ENCODE assay signal across 25 cellular contexts in genomic region chr12:111295176-111295575, GRCh38.
DNase-seq lines count a peak whose midpoint lies in the region; ATAC-seq, FAIRE-seq and TF ChIP-seq lines count a peak whose summit lies in the region.
"Had no signal": no experiment of that assay in that cellular context is flagged by ENCODE, and none has a peak within 500 bp of the region (broad histone marks: within the 10 kb centered on the region; RNA-seq: fewer than 3 reads in every experiment).

No MANE protein-coding gene starts in this region.

- no peak overlapping the region for H3K4me3 Mint-ChIP-seq in endodermal cell
- H3K4me3 Mint-ChIP-seq: CD14-positive monocyte; CD4-positive, alpha-beta T cell; CD8-positive, alpha-beta memory T cell; GM23338 had no signal

- H3K14ac ChIP-seq in neuronal stem cell (ENCODE audit: low read length) = no peak overlapping the region

- no peak overlapping the region for H2BK120ac ChIP-seq in neuronal stem cell (ENCODE audit: low read depth, low read length)

- H3K9ac ChIP-seq in Karpas-422 (ENCODE audit: low read length) (no peak overlapping the region), endodermal cell (ENCODE audit: extremely low read depth, low read length, poor library complexity, severe bottlenecking) (no peak overlapping the region), neuronal stem cell (ENCODE audit: low read depth, low read length, poor library complexity) (peak overlapping the region; percentile 50)

- 76 to 80% methylated on average over 10 of the region's 10 CpGs for WGBS in endodermal cell (ENCODE audit: insufficient coverage in 1 of 2, insufficient read length in 1 of 2), 2 experiments
- WGBS in neuronal stem cell (ENCODE audit: extremely low coverage in 2 of 2, insufficient read length in 2 of 2, insufficient replicate concordance in 1 of 2), 2 donors = no CpG with 5 or more reads among the region's 10 CpGs

- H3K4me2 ChIP-seq in Karpas-422 (ENCODE audit: low read depth, low read length, poor library complexity, severe bottlenecking) = no peak overlapping the region
- H3K4me2 ChIP-seq in neuronal stem cell (ENCODE audit: insufficient read depth, low read length, poor library complexity, severe bottlenecking) = no peak overlapping the region
- H3K4me2 ChIP-seq: A549, GM23338 had no signal

- no peaks in the 10 kb centered on the region for H3K36me3 ChIP-seq in H7 (replicated peaks; ENCODE audit: control insufficient read depth, insufficient read depth, low read length)
- no peaks in the 10 kb centered on the region for H3K36me3 ChIP-seq in Karpas-422 (ENCODE audit: insufficient read depth, low read length)
- H3K36me3 ChIP-seq in endodermal cell (ENCODE audit: control insufficient read depth, insufficient read depth, low read length) = peaks cover 10% of the 10 kb centered on the region
- H3K36me3 ChIP-seq in neuronal stem cell (replicated peaks in 1 of 2; ENCODE audit: control insufficient read depth in 2 of 2, insufficient read depth in 2 of 2, low read length in 2 of 2) = no peaks in the 10 kb centered on the region
- H3K36me3 ChIP-seq: BE2C had no signal

- no peaks in the 10 kb centered on the region for H3K79me1 ChIP-seq in neuronal stem cell (ENCODE audit: low read depth, low read length)

- H3K27ac Mint-ChIP-seq in endodermal cell = peak overlapping the region; percentile 46
- H3K27ac Mint-ChIP-seq: CD14-positive monocyte; CD4-positive, alpha-beta T cell; CD8-positive, alpha-beta memory T cell; GM23338 had no signal

- H2BK12ac ChIP-seq in neuronal stem cell (ENCODE audit: low read length) = no peak overlapping the region

- peak overlapping the region; percentile 55 for H3K18ac ChIP-seq in neuronal stem cell (ENCODE audit: low read length)

- H2AFZ ChIP-seq in Karpas-422 (ENCODE audit: low read length) (no peak overlapping the region), neuronal stem cell (ENCODE audit: low read length) (no peak overlapping the region)
- H2AFZ ChIP-seq: GM23338 had no signal

- peaks cover 7% of the 10 kb centered on the region for H3K4me1 Mint-ChIP-seq in endodermal cell
- H3K4me1 Mint-ChIP-seq: CD14-positive monocyte; CD8-positive, alpha-beta memory T cell had no signal

- H4K20me1 ChIP-seq in Karpas-422 (ENCODE audit: insufficient read depth, low read depth, low read length) = no peaks in the 10 kb centered on the region

- no peak for TF ChIP-seq CTCF in endodermal cell (conservative IDR thresholded peaks at IDR 0.05)
- TF ChIP-seq CTCF in coronary artery (IDR thresholded peaks at IDR 0.05) = no peak

- DNase-seq in H7 (peak; percentile 60), Karpas-422 (peak; percentile 39), endodermal cell (peak; percentile 68), neuronal stem cell (ENCODE audit: low spot score) (no peak), coronary artery (ENCODE audit: low spot score) (no peak), SIG-M5 (lab: John Stamatoyannopoulos, UW) (no peak), frontal cortex (ENCODE audit: low spot score in 2 of 2) (no peak)
- DNase-seq: ACHN; AML-193; BE2C; CD4-positive, alpha-beta T cell; CD8-positive, alpha-beta memory T cell; DMS 273 treated with DMSO at 0.1 percent for 48 hours; DMS79; EL; GDM1; HCEC 1CT had no signal

- H4K91ac ChIP-seq in neuronal stem cell (ENCODE audit: low read depth, low read length, poor library complexity) = no peak overlapping the region

- H3K4me1 ChIP-seq in Karpas-422 (ENCODE audit: low read length) = no peaks in the 10 kb centered on the region
- H3K4me1 ChIP-seq in endodermal cell (ENCODE audit: control insufficient read depth, insufficient read depth, low read length) = no peaks in the 10 kb centered on the region
- peaks cover 4 to 17% of the 10 kb centered on the region in 2 donors for H3K4me1 ChIP-seq in neuronal stem cell (ENCODE audit: control insufficient read depth in 2 of 2, insufficient read depth in 1 of 2, low read depth in 1 of 2, low read length in 2 of 2)
- H3K4me1 ChIP-seq: A549, BE2C had no signal

- H3K27me3 ChIP-seq in H7 (ENCODE audit: control insufficient read depth, insufficient read depth, low read length) (no peaks in the 10 kb centered on the region), Karpas-422 (ENCODE audit: low read length) (no peaks in the 10 kb centered on the region), endodermal cell (ENCODE audit: control insufficient read depth, insufficient read depth, low read length, poor library complexity, severe bottlenecking) (no peaks in the 10 kb centered on the region), neuronal stem cell (ENCODE audit: control insufficient read depth in 3 of 3, insufficient read depth in 3 of 3, low read depth in 1 of 3, low read length in 3 of 3) (no peaks in the 10 kb centered on the region)
- H3K27me3 ChIP-seq: BE2C; BLaER1 treated with 17β-estradiol and CSF1 and Interleukin-3, amounts not matched to agents 10 nM and 100 nM had no signal

- no peak for ATAC-seq in HG02759 (IDR thresholded peaks at IDR 0.05; ENCODE audit: unreplicated experiment)
- ATAC-seq: A549, GM12878, GM23338 had no signal

- H3K27ac ChIP-seq in Karpas-422 (ENCODE audit: low read length) (no peak overlapping the region), endodermal cell (ENCODE audit: low read depth, low read length) (no peak overlapping the region), neuronal stem cell (replicated peaks; ENCODE audit: low read length) (no peak overlapping the region), coronary artery (no peak overlapping the region)
- H3K27ac ChIP-seq: 22Rv1; A549; BLaER1 treated with 17β-estradiol and CSF1 and Interleukin-3, amounts not matched to agents 10 nM and 100 nM had no signal

- H3K9me2 ChIP-seq in Karpas-422 (replicated peaks; ENCODE audit: insufficient read depth, low read length) = no peaks in the 10 kb centered on the region

- no peaks in the 10 kb centered on the region for H3K27me3 Mint-ChIP-seq in endodermal cell (ENCODE audit: insufficient read depth)

- H3K79me2 ChIP-seq in Karpas-422 (ENCODE audit: low read length) = no peaks in the 10 kb centered on the region

- H3K23ac ChIP-seq in neuronal stem cell (ENCODE audit: low read depth, low read length, poor library complexity) = no peak overlapping the region

- peaks cover 27% of the 10 kb centered on the region for H3K36me3 Mint-ChIP-seq in endodermal cell (ENCODE audit: low read depth)
- H3K36me3 Mint-ChIP-seq: CD14-positive monocyte; CD8-positive, alpha-beta memory T cell had no signal

- no peak overlapping the region for H3K4ac ChIP-seq in neuronal stem cell (ENCODE audit: low read length)

- no peak overlapping the region for H3K4me3 ChIP-seq in H7 (ENCODE audit: insufficient read depth, low read depth, low read length)
- no peak overlapping the region for H3K4me3 ChIP-seq in Karpas-422 (ENCODE audit: low read length)
- no peak overlapping the region for H3K4me3 ChIP-seq in endodermal cell (ENCODE audit: low read length)
- no peak overlapping the region for H3K4me3 ChIP-seq in neuronal stem cell (ENCODE audit: low read length in 2 of 2)
- H3K4me3 ChIP-seq in coronary artery = no peak overlapping the region
- H3K4me3 ChIP-seq: A549; BLaER1 treated with 17β-estradiol and CSF1 and Interleukin-3, amounts not matched to agents 10 nM and 100 nM; GM12878; GM23338 had no signal

- H2BK5ac ChIP-seq in neuronal stem cell (ENCODE audit: low read length) = no peak overlapping the region

- peaks cover 4% of the 10 kb centered on the region for H3K9me3 Mint-ChIP-seq in endodermal cell
- H3K9me3 Mint-ChIP-seq: CD4-positive, alpha-beta T cell; CD8-positive, alpha-beta memory T cell; GM23338 had no signal

- H3K9me3 ChIP-seq in Karpas-422 (ENCODE audit: low read length) (no peaks in the 10 kb centered on the region), endodermal cell (ENCODE audit: control insufficient read depth, low read length) (no peaks in the 10 kb centered on the region), neuronal stem cell (replicated peaks in 1 of 2; ENCODE audit: control insufficient read depth in 2 of 2, insufficient read depth in 1 of 2, low read depth in 1 of 2, low read length in 2 of 2) (peaks cover 0 to 2% of the 10 kb centered on the region in 2 donors)
- H3K9me3 ChIP-seq: A549 had no signal

- no peak overlapping the region for H4K8ac ChIP-seq in neuronal stem cell (ENCODE audit: low read depth, low read length)

- no peak overlapping the region for H2BK15ac ChIP-seq in neuronal stem cell (ENCODE audit: low read length)

- no peak overlapping the region for H2AK5ac ChIP-seq in neuronal stem cell (ENCODE audit: low read depth, low read length)

- FAIRE-seq in frontal cortex (lab: Jason Lieb, UNC) = no peak
- FAIRE-seq: A549, D721Med, GM12878 had no signal

Comparison
In these comparisons a context has a peak if more than half of its experiments do, and no peak if none do; other contexts are left out.
1. DNase-seq: peak in H7 (single experiment), Karpas-422 (single experiment) and endodermal cell (single experiment); none in neuronal stem cell (single experiment), coronary artery (single experiment), SIG-M5 (single experiment) and frontal cortex (0 of 2).